ENCODE assay signal across 7 cellular contexts in the genomic region with DNA sequence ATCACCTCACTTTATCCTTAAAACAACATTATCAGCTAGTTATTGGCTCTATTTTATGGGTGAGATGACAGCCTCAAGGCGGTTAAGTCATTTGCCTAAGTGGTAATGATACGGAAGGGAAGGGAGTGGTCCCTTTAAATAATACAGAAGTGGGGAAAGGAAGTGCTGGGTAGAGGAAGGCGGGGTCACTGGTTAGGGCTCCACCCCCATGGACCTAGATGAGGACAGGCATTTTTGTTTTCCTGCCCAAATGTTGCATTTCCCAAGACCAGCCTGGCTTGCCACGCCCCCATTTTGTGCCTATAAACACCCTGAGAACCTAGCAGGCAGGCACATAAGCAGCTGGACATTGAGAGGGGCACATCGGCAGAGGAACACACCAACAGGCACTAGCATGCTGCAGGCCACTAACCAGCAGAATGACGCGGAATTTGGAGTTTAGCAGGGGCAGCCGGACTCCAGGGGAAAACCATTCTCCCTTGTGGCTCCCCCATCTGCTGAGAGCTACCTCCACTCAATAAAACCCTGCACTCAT.
DNase-seq lines count a peak whose midpoint lies in the region; ATAC-seq and TF ChIP-seq lines count a peak whose summit lies in the region.

No MANE protein-coding gene starts in this region.

- peak; percentile 77 for ATAC-seq in HG02885 (IDR thresholded peaks at IDR 0.05; ENCODE audit: poor library complexity, unreplicated experiment)
- ATAC-seq in WTC11: peak; percentile 86
- ATAC-seq in left lobe of liver: peak; percentile 42
- ATAC-seq in upper lobe of left lung (ENCODE audit: low FRiP score in 2 of 2): peak in 1 of 2 donors; percentile 84
- no peak for ATAC-seq in HG03196 (IDR thresholded peaks at IDR 0.05; ENCODE audit: unreplicated experiment)

- no peaks in the 10 kb centered on the region for H3K9me3 ChIP-seq in upper lobe of left lung

- no peak overlapping the region for H3K4me3 ChIP-seq in upper lobe of left lung

- H3K36me3 Mint-ChIP-seq in WTC11: no peaks in the 10 kb centered on the region

- TF ChIP-seq CTCF in WTC11 (IDR thresholded peaks at IDR 0.05) (no peak), upper lobe of left lung (IDR thresholded peaks at IDR 0.05) (no peak)

- peak overlapping the region; percentile 66; the same call in 1 of the 2 replicates for H3K27ac Mint-ChIP-seq in WTC11

- no peaks in the 10 kb centered on the region for H3K36me3 ChIP-seq in upper lobe of left lung

- 74 to 90% methylated on average over 8 of the region's 8 CpGs for whole genome bisulfite sequencing in upper lobe of left lung, 2 donors

- peak in 1 of 4 donors; percentile 69 for TF ChIP-seq POLR2A in upper lobe of left lung (IDR thresholded peaks at IDR 0.05)

- H3K4me1 Mint-ChIP-seq in WTC11: peaks cover 12% of the 10 kb centered on the region

- peaks cover 3 to 29% (median 22%) of the 10 kb centered on the region in 4 donors for H3K4me1 ChIP-seq in upper lobe of left lung

- H3K9me3 Mint-ChIP-seq in WTC11: peaks cover under 1% of the 10 kb centered on the region; the same call in 1 of the 2 replicates

- H3K27me3 Mint-ChIP-seq in WTC11 (ENCODE audit: low read depth): no peaks in the 10 kb centered on the region

- DNase-seq in WTC11 (ENCODE audit: low spot score) (peak; percentile 34), left lobe of liver (ENCODE audit: low spot score) (no peak), upper lobe of left lung (peak in 1 of 2 donors; percentile 62), HuH-7 (ENCODE audit: low spot score) (no peak)
- no peak for DNase-seq in activated naive CD4-positive, alpha-beta T cell (lab: John Stamatoyannopoulos, UW)

- H3K4me3 Mint-ChIP-seq in WTC11: peak overlapping the region; percentile 39

- peak overlapping the region; percentile 40 to 74 (median 58) for H3K27ac ChIP-seq in upper lobe of left lung

- POLR2A ChIA-PET in WTC11 (lab: Charles Lee): no interaction called here

- CTCF ChIA-PET in WTC11 (lab: Charles Lee): no interaction called here

- no peaks in the 10 kb centered on the region for H3K27me3 ChIP-seq in upper lobe of left lung

- no peak for TF ChIP-seq EP300 in upper lobe of left lung (IDR thresholded peaks at IDR 0.05)

TF ChIP-seq in WTC11, 78 proteins besides CTCF, POLR2A, EP300 and RAD21:
- TF ChIP-seq SP1 (CRISPR knock-in tag; conservative IDR thresholded peaks at IDR 0.05): 0 out of 2 replicates have a peak, but pooled peaks have one; percentile 14
- TF ChIP-seq, protein P1, sequence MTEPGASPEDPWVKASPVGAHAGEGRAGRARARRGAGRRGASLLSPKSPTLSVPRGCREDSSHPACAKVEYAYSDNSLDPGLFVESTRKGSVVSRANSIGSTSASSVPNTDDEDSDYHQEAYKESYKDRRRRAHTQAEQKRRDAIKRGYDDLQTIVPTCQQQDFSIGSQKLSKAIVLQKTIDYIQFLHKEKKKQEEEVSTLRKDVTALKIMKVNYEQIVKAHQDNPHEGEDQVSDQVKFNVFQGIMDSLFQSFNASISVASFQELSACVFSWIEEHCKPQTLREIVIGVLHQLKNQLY (CRISPR knock-in tag; IDR thresholded peaks at IDR 0.05): no peak
